ENCODE assay signal across 1 cellular context in the genomic region with DNA sequence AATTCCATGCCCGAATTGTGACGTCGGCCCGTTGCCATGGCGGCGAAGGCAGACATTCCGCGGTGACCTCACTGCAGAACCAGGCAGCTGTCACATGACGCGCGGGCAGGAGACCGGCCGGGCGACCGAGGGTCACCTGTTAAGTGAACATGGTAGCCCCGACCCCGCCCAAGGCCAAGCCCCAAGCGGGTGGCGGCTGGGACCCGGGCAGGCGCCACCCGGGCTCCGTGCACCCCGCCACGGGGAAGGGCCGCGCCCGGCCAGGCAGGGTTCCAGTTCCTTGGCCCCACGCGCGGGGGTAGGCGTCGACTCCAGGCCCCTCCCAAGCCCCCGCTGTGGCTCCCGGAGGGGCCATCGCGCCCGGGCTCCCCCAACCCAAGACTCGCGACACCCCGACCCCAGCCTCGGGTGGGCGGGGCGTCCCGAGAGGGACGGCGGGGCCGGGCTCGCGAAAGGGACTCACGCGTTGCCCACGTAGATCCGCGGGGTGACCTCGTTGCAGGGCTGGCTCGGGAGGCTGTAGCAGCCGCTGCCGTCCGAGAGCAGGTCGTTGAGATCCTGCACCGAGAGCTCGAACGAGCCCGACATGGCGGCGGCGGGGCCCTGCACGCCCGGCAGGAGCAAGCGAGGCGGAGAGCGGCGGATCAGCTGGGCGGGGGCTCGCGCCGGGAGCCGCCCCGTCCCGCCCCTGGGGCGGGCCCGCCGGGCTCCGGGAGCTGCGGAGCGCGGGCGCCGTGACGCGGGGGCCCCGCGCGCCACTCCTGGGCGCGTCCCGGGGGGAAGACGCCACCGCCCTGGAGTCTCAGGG.
TF ChIP-seq lines count a peak whose summit lies in the region.

A gene (minus strand): TSS at position 641 of the 808 bp plus-strand sequence. CDS start 53 bp downstream, at position 588.

TF ChIP-seq in WTC11, 78 proteins besides CTCF, POLR2A, EP300 and RAD21 (continued from another document and continues in another):
- TF ChIP-seq, protein P1, sequence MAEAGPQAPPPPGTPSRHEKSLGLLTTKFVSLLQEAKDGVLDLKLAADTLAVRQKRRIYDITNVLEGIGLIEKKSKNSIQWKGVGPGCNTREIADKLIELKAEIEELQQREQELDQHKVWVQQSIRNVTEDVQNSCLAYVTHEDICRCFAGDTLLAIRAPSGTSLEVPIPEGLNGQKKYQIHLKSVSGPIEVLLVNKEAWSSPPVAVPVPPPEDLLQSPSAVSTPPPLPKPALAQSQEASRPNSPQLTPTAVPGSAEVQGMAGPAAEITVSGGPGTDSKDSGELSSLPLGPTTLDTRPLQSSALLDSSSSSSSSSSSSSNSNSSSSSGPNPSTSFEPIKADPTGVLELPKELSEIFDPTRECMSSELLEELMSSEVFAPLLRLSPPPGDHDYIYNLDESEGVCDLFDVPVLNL (CRISPR knock-in tag; IDR thresholded peaks at IDR 0.05; ENCODE audit: borderline replicate concordance, low read depth), result no peak
- no peak; the same call in 1 of the 2 replicates for TF ChIP-seq RELA (CRISPR knock-in tag; IDR thresholded peaks at IDR 0.05; ENCODE audit: borderline replicate concordance)
- no peak for TF ChIP-seq TCF7 (CRISPR knock-in tag; IDR thresholded peaks at IDR 0.05; ENCODE audit: low read depth)
- TF ChIP-seq ZBTB21 (CRISPR knock-in tag; IDR thresholded peaks at IDR 0.05; ENCODE audit: borderline replicate concordance), result peak; percentile 92
- TF ChIP-seq TEAD4 (CRISPR knock-in tag; IDR thresholded peaks at IDR 0.05), result no peak
- TF ChIP-seq ZNF671 (CRISPR knock-in tag; IDR thresholded peaks at IDR 0.05), result no peak
- TF ChIP-seq ZNF317 (CRISPR knock-in tag; IDR thresholded peaks at IDR 0.05; ENCODE audit: borderline replicate concordance, low read depth), result 0 out of 2 replicates have a peak, but pooled peaks have one; percentile 24
- TF ChIP-seq, protein P2, sequence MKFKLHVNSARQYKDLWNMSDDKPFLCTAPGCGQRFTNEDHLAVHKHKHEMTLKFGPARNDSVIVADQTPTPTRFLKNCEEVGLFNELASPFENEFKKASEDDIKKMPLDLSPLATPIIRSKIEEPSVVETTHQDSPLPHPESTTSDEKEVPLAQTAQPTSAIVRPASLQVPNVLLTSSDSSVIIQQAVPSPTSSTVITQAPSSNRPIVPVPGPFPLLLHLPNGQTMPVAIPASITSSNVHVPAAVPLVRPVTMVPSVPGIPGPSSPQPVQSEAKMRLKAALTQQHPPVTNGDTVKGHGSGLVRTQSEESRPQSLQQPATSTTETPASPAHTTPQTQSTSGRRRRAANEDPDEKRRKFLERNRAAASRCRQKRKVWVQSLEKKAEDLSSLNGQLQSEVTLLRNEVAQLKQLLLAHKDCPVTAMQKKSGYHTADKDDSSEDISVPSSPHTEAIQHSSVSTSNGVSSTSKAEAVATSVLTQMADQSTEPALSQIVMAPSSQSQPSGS (CRISPR knock-in tag; IDR thresholded peaks at IDR 0.05; ENCODE audit: borderline replicate concordance, low read depth), result no peak
- TF ChIP-seq ZNF416 (CRISPR knock-in tag; IDR thresholded peaks at IDR 0.05), result no peak
- TF ChIP-seq, protein P3, sequence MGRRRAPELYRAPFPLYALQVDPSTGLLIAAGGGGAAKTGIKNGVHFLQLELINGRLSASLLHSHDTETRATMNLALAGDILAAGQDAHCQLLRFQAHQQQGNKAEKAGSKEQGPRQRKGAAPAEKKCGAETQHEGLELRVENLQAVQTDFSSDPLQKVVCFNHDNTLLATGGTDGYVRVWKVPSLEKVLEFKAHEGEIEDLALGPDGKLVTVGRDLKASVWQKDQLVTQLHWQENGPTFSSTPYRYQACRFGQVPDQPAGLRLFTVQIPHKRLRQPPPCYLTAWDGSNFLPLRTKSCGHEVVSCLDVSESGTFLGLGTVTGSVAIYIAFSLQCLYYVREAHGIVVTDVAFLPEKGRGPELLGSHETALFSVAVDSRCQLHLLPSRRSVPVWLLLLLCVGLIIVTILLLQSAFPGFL (CRISPR knock-in tag; IDR thresholded peaks at IDR 0.05; ENCODE audit: borderline replicate concordance), result no peak
- no peak; the same call in 1 of the 2 replicates for TF ChIP-seq KAT7 (CRISPR knock-in tag; IDR thresholded peaks at IDR 0.05; ENCODE audit: borderline replicate concordance)
- TF ChIP-seq, protein P4, sequence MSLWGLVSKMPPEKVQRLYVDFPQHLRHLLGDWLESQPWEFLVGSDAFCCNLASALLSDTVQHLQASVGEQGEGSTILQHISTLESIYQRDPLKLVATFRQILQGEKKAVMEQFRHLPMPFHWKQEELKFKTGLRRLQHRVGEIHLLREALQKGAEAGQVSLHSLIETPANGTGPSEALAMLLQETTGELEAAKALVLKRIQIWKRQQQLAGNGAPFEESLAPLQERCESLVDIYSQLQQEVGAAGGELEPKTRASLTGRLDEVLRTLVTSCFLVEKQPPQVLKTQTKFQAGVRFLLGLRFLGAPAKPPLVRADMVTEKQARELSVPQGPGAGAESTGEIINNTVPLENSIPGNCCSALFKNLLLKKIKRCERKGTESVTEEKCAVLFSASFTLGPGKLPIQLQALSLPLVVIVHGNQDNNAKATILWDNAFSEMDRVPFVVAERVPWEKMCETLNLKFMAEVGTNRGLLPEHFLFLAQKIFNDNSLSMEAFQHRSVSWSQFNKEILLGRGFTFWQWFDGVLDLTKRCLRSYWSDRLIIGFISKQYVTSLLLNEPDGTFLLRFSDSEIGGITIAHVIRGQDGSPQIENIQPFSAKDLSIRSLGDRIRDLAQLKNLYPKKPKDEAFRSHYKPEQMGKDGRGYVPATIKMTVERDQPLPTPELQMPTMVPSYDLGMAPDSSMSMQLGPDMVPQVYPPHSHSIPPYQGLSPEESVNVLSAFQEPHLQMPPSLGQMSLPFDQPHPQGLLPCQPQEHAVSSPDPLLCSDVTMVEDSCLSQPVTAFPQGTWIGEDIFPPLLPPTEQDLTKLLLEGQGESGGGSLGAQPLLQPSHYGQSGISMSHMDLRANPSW (CRISPR knock-in tag; conservative IDR thresholded peaks at IDR 0.05; ENCODE audit: low read depth), result no peak
- TF ChIP-seq, protein P5, sequence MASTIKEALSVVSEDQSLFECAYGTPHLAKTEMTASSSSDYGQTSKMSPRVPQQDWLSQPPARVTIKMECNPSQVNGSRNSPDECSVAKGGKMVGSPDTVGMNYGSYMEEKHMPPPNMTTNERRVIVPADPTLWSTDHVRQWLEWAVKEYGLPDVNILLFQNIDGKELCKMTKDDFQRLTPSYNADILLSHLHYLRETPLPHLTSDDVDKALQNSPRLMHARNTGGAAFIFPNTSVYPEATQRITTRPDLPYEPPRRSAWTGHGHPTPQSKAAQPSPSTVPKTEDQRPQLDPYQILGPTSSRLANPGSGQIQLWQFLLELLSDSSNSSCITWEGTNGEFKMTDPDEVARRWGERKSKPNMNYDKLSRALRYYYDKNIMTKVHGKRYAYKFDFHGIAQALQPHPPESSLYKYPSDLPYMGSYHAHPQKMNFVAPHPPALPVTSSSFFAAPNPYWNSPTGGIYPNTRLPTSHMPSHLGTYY (CRISPR knock-in tag; IDR thresholded peaks at IDR 0.05), result no peak
- TF ChIP-seq, protein P6, sequence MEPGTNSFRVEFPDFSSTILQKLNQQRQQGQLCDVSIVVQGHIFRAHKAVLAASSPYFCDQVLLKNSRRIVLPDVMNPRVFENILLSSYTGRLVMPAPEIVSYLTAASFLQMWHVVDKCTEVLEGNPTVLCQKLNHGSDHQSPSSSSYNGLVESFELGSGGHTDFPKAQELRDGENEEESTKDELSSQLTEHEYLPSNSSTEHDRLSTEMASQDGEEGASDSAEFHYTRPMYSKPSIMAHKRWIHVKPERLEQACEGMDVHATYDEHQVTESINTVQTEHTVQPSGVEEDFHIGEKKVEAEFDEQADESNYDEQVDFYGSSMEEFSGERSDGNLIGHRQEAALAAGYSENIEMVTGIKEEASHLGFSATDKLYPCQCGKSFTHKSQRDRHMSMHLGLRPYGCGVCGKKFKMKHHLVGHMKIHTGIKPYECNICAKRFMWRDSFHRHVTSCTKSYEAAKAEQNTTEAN (CRISPR knock-in tag; IDR thresholded peaks at IDR 0.05), result no peak
- TF ChIP-seq, protein P7, sequence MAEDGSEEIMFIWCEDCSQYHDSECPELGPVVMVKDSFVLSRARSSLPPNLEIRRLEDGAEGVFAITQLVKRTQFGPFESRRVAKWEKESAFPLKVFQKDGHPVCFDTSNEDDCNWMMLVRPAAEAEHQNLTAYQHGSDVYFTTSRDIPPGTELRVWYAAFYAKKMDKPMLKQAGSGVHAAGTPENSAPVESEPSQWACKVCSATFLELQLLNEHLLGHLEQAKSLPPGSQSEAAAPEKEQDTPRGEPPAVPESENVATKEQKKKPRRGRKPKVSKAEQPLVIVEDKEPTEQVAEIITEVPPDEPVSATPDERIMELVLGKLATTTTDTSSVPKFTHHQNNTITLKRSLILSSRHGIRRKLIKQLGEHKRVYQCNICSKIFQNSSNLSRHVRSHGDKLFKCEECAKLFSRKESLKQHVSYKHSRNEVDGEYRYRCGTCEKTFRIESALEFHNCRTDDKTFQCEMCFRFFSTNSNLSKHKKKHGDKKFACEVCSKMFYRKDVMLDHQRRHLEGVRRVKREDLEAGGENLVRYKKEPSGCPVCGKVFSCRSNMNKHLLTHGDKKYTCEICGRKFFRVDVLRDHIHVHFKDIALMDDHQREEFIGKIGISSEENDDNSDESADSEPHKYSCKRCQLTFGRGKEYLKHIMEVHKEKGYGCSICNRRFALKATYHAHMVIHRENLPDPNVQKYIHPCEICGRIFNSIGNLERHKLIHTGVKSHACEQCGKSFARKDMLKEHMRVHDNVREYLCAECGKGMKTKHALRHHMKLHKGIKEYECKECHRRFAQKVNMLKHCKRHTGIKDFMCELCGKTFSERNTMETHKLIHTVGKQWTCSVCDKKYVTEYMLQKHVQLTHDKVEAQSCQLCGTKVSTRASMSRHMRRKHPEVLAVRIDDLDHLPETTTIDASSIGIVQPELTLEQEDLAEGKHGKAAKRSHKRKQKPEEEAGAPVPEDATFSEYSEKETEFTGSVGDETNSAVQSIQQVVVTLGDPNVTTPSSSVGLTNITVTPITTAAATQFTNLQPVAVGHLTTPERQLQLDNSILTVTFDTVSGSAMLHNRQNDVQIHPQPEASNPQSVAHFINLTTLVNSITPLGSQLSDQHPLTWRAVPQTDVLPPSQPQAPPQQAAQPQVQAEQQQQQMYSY (CRISPR knock-in tag; IDR thresholded peaks at IDR 0.05), result no peak
- TF ChIP-seq HMGA2 (CRISPR knock-in tag; IDR thresholded peaks at IDR 0.05), result no peak
- TF ChIP-seq, protein P8, sequence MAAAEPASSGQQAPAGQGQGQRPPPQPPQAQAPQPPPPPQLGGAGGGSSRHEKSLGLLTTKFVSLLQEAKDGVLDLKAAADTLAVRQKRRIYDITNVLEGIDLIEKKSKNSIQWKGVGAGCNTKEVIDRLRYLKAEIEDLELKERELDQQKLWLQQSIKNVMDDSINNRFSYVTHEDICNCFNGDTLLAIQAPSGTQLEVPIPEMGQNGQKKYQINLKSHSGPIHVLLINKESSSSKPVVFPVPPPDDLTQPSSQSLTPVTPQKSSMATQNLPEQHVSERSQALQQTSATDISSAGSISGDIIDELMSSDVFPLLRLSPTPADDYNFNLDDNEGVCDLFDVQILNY (CRISPR knock-in tag; IDR thresholded peaks at IDR 0.05), result no peak
- TF ChIP-seq, protein P9, sequence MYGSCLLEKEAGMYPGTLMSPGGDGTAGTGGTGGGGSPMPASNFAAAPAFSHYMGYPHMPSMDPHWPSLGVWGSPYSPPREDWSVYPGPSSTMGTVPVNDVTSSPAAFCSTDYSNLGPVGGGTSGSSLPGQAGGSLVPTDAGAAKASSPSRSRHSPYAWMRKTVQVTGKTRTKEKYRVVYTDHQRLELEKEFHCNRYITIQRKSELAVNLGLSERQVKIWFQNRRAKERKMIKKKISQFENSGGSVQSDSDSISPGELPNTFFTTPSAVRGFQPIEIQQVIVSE (CRISPR knock-in tag; IDR thresholded peaks at IDR 0.05; ENCODE audit: borderline replicate concordance), result no peak
- no peak for TF ChIP-seq ATF1 (CRISPR knock-in tag; IDR thresholded peaks at IDR 0.05)
- TF ChIP-seq, protein P10, sequence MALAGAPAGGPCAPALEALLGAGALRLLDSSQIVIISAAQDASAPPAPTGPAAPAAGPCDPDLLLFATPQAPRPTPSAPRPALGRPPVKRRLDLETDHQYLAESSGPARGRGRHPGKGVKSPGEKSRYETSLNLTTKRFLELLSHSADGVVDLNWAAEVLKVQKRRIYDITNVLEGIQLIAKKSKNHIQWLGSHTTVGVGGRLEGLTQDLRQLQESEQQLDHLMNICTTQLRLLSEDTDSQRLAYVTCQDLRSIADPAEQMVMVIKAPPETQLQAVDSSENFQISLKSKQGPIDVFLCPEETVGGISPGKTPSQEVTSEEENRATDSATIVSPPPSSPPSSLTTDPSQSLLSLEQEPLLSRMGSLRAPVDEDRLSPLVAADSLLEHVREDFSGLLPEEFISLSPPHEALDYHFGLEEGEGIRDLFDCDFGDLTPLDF (CRISPR knock-in tag; IDR thresholded peaks at IDR 0.05), result no peak
- no peak for TF ChIP-seq GTF2I (CRISPR knock-in tag; conservative IDR thresholded peaks at IDR 0.05)
- TF ChIP-seq CREB1 (CRISPR knock-in tag; IDR thresholded peaks at IDR 0.05), result no peak
- TF ChIP-seq, protein P11, sequence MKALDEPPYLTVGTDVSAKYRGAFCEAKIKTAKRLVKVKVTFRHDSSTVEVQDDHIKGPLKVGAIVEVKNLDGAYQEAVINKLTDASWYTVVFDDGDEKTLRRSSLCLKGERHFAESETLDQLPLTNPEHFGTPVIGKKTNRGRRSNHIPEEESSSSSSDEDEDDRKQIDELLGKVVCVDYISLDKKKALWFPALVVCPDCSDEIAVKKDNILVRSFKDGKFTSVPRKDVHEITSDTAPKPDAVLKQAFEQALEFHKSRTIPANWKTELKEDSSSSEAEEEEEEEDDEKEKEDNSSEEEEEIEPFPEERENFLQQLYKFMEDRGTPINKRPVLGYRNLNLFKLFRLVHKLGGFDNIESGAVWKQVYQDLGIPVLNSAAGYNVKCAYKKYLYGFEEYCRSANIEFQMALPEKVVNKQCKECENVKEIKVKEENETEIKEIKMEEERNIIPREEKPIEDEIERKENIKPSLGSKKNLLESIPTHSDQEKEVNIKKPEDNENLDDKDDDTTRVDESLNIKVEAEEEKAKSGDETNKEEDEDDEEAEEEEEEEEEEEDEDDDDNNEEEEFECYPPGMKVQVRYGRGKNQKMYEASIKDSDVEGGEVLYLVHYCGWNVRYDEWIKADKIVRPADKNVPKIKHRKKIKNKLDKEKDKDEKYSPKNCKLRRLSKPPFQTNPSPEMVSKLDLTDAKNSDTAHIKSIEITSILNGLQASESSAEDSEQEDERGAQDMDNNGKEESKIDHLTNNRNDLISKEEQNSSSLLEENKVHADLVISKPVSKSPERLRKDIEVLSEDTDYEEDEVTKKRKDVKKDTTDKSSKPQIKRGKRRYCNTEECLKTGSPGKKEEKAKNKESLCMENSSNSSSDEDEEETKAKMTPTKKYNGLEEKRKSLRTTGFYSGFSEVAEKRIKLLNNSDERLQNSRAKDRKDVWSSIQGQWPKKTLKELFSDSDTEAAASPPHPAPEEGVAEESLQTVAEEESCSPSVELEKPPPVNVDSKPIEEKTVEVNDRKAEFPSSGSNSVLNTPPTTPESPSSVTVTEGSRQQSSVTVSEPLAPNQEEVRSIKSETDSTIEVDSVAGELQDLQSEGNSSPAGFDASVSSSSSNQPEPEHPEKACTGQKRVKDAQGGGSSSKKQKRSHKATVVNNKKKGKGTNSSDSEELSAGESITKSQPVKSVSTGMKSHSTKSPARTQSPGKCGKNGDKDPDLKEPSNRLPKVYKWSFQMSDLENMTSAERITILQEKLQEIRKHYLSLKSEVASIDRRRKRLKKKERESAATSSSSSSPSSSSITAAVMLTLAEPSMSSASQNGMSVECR (CRISPR knock-in tag; IDR thresholded peaks at IDR 0.05; ENCODE audit: borderline replicate concordance), result no peak
- TF ChIP-seq JAZF1 (CRISPR knock-in tag; IDR thresholded peaks at IDR 0.05), result no peak
- no peak for TF ChIP-seq ZNF121 (CRISPR knock-in tag; IDR thresholded peaks at IDR 0.05)
- no peak for TF ChIP-seq IRF2 (CRISPR knock-in tag; IDR thresholded peaks at IDR 0.05; ENCODE audit: borderline replicate concordance, low read depth)
- TF ChIP-seq GRHL2 (CRISPR knock-in tag; IDR thresholded peaks at IDR 0.05; ENCODE audit: insufficient replicate concordance, severe bottlenecking), result no peak
- peak; percentile 44; the same call in 1 of the 2 replicates for TF ChIP-seq SMAD3 (CRISPR knock-in tag; IDR thresholded peaks at IDR 0.05; ENCODE audit: borderline replicate concordance)
- no peak for TF ChIP-seq NR1H2 (CRISPR knock-in tag; IDR thresholded peaks at IDR 0.05)
- no peak for TF ChIP-seq MXD4 (CRISPR knock-in tag; IDR thresholded peaks at IDR 0.05; ENCODE audit: borderline replicate concordance)
- no peak for TF ChIP-seq NR2C2 (CRISPR knock-in tag; IDR thresholded peaks at IDR 0.05)
